In the genomic region with DNA sequence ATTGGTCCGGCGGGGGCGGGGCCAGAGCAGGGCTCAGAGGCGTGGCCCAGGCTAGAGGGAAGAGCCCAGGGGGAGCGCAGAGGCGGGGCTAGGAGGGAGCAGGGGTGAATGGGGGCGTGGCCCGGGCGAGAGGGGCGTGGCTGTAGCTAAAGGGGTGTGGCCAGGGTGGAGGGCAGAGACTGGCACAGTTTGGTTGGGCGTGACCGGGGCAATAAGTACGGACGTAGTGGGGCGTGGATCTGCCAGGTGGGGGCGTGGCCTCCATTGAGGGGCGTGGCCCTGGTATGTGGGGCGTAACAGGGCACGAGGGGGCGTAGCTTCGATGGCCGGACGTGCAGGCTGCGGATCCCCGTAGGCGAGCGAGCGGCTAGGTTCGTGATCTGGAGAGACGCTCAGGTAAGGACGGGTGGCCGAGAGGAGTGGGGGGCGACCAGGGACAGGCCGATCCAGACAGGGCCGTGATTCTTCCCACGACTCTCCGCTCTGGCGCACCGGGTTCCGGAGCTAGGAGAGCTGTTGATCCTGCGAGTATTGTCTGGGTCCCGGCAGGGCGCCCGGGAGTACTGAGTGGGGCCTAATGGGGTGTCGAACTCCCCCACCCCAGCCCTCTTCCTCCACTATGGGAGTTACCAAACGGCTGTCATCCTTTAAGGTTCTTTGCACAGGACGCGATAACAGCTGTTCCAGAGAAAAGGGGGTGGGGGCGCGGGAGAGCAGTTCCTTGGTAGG, we compare ENCODE assay signal across 8 cellular contexts. TPM values are rescaled to one million over a fixed set of nuclear protein-coding genes. Genes with fewer than 3 reads are reported as not detected.
DNase-seq lines count a peak whose midpoint lies in the region; ATAC-seq and TF ChIP-seq lines count a peak whose summit lies in the region.

A gene with protein sequence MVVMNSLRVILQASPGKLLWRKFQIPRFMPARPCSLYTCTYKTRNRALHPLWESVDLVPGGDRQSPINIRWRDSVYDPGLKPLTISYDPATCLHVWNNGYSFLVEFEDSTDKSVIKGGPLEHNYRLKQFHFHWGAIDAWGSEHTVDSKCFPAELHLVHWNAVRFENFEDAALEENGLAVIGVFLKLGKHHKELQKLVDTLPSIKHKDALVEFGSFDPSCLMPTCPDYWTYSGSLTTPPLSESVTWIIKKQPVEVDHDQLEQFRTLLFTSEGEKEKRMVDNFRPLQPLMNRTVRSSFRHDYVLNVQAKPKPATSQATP (plus strand): TSS at position 314 of the 729 bp plus-strand sequence. CDS start 11,754 bp downstream, outside the sequence.

- DNase-seq in Caco-2 (peak; percentile 85 to 87), HuH-7.5 (ENCODE audit: low spot score) (peak; percentile 51), SW480 (ENCODE audit: low spot score) (peak; percentile 92), adrenal gland (peak; percentile 94 to 97 (median 97)), heart right ventricle (peak; percentile 91 to 94), psoas muscle (peak; percentile 93 to 96), ureter (ENCODE audit: low spot score) (peak; percentile 96)

- no peak for TF ChIP-seq CTCF in Caco-2 (IDR thresholded peaks at IDR 0.05; ENCODE audit: insufficient read depth in 1 of 2, low read depth in 1 of 2, low read length in 1 of 2, severe bottlenecking in 1 of 2, unreplicated experiment in 1 of 2)
- no peak for TF ChIP-seq CTCF in adrenal gland (IDR thresholded peaks at IDR 0.05)
- no peak for TF ChIP-seq CTCF in heart right ventricle (IDR thresholded peaks at IDR 0.05)
- no peak for TF ChIP-seq CTCF in psoas muscle (IDR thresholded peaks at IDR 0.05)

- ATAC-seq in GM21528 (IDR thresholded peaks at IDR 0.05; ENCODE audit: low FRiP score, unreplicated experiment) (peak; percentile 94), heart right ventricle (peak; percentile 97 to 100 (median 99)), psoas muscle (peak; percentile 99)

- H3K9me3 Mint-ChIP-seq in Caco-2 (ENCODE audit: unreplicated experiment), result no peaks in the 10 kb centered on the region

- H3K4me1 ChIP-seq in Caco-2 (no peaks in the 10 kb centered on the region), adrenal gland (replicated peaks in 1 of 2) (no peaks in the 10 kb centered on the region), heart right ventricle (peaks cover 0 to 18% (median 3%) of the 10 kb centered on the region in 9 donors), psoas muscle (no peaks in the 10 kb centered on the region)

- H3K27ac ChIP-seq in adrenal gland, result peak within 1 kb of the TSS in 3 of 5 donors; percentile 6 to 56 (median 26)
- peak within 1 kb of the TSS in 6 of 10 donors; percentile 30 to 63 (median 46) for H3K27ac ChIP-seq in heart right ventricle
- H3K27ac ChIP-seq in psoas muscle, result no peak within 1 kb of the TSS

- intact Hi-C loops in Caco-2 (cut with micrococcal nuclease; ENCODE audit: unreplicated experiment) (no loop called here), adrenal gland (cut with DNase I) (no loop called here), heart right ventricle (cut with DNase I) (loop anchor here in 2 of 10 donors (5.0 to 10.0 kb wide), 2 partner anchors 51 to 53 kb away; no protein-coding TSS in a partner anchor), psoas muscle (cut with DNase I) (no loop called here)

- no peaks in the 10 kb centered on the region for H3K4me1 Mint-ChIP-seq in Caco-2 (ENCODE audit: low read depth, unreplicated experiment)

- H3K4me3 ChIP-seq in Caco-2 (ENCODE audit: low read depth, low read length) (peak within 1 kb of the TSS; percentile 42), adrenal gland (peak within 1 kb of the TSS in 2 of 4 donors; percentile 21 to 51), heart right ventricle (peak within 1 kb of the TSS; percentile 18 to 67 (median 60)), psoas muscle (peak within 1 kb of the TSS; percentile 62)

- H3K27me3 ChIP-seq in Caco-2 (replicated peaks; ENCODE audit: control insufficient read depth, insufficient read depth, low read length) (no peaks in the 10 kb centered on the region), adrenal gland (no peaks in the 10 kb centered on the region), heart right ventricle (peaks cover 0 to 17% (median 0%) of the 10 kb centered on the region in 7 donors), psoas muscle (ENCODE audit: insufficient read depth in 3 of 3, low read length in 2 of 3) (no peaks in the 10 kb centered on the region)

- H3K9me3 ChIP-seq in Caco-2, result no peaks in the 10 kb centered on the region
- H3K9me3 ChIP-seq in adrenal gland (replicated peaks in 1 of 3), result no peaks in the 10 kb centered on the region
- H3K9me3 ChIP-seq in heart right ventricle, result no peaks in the 10 kb centered on the region
- H3K9me3 ChIP-seq in psoas muscle, result no peaks in the 10 kb centered on the region

- H3K36me3 Mint-ChIP-seq in Caco-2 (ENCODE audit: insufficient read depth, unreplicated experiment), result no peaks in the 10 kb centered on the region

- BruUV-seq in Caco-2 (replicated peaks; lab: Mats Ljungman, UMichigan), result no TSS peak

- 0 to 5% (median 2%) methylated on average over 2 to 50 of the region's 50 CpGs for WGBS in adrenal gland, 4 donors
- WGBS in heart right ventricle, 2 donors, result 2 to 4% methylated on average over 26 to 50 of the region's 50 CpGs
- WGBS in psoas muscle, 3 donors, result 7 to 8% (median 8%) methylated on average over 14 to 50 of the region's 50 CpGs

- no peak within 1 kb of the TSS for H3K27ac Mint-ChIP-seq in Caco-2 (ENCODE audit: unreplicated experiment)

- POLR2A ChIA-PET in Caco-2 (lab: Charles Lee), result interaction anchor here (0.7 kb wide), 1 partner anchor 63 kb away, joined by 3 read pairs; no protein-coding TSS in a partner anchor

- peak within 1 kb of the TSS; percentile 72 for H3K4me3 Mint-ChIP-seq in Caco-2 (ENCODE audit: unreplicated experiment)

- TF ChIP-seq POLR2A in adrenal gland (IDR thresholded peaks at IDR 0.05), result peak in 1 of 2 donors; percentile 57

- no peaks in the 10 kb centered on the region for H3K27me3 Mint-ChIP-seq in Caco-2 (ENCODE audit: insufficient read depth, unreplicated experiment)

- CTCF ChIA-PET in Caco-2 (lab: Charles Lee), result no interaction called here

- H3K36me3 ChIP-seq in Caco-2 (ENCODE audit: control insufficient read depth, insufficient read depth, low read length) (no peaks in the 10 kb centered on the region), adrenal gland (replicated peaks in 1 of 2) (no peaks in the 10 kb centered on the region), heart right ventricle (no peaks in the 10 kb centered on the region), psoas muscle (ENCODE audit: insufficient read depth in 1 of 2, low read depth in 1 of 2) (no peaks in the 10 kb centered on the region)

RNA-seq across cellular contexts. Expression of the gene that starts here (rescaled TPM):
- total RNA-seq in Caco-2 (2022) (4.1 and 4.2 TPM in 2 replicates), adrenal gland (10 to 100 TPM in 4 of 8 donors, 1 to 10 TPM in 4; 3.3 to 21.6 (median 11.0) TPM), heart right ventricle (1 to 10 TPM; 2.4 to 4.9 (median 3.3) TPM), psoas muscle (1 to 10 TPM in 3 of 4 donors, under 1 TPM in 1; 0.91 to 2.7 (median 1.5) TPM), ureter (24.2 TPM)
- polyA plus RNA-seq in adrenal gland (1 to 10 TPM; 2.5 to 6.7 (median 4.6) TPM), heart right ventricle (1 to 10 TPM in 1 of 2 donors, under 1 TPM in 1; 0.77 to 1.8 TPM), psoas muscle (under 1 TPM; 0.25 to 0.60 (median 0.57) TPM)
